Comparison of ENCODE assay signal across 22 cellular contexts in the genomic region with DNA sequence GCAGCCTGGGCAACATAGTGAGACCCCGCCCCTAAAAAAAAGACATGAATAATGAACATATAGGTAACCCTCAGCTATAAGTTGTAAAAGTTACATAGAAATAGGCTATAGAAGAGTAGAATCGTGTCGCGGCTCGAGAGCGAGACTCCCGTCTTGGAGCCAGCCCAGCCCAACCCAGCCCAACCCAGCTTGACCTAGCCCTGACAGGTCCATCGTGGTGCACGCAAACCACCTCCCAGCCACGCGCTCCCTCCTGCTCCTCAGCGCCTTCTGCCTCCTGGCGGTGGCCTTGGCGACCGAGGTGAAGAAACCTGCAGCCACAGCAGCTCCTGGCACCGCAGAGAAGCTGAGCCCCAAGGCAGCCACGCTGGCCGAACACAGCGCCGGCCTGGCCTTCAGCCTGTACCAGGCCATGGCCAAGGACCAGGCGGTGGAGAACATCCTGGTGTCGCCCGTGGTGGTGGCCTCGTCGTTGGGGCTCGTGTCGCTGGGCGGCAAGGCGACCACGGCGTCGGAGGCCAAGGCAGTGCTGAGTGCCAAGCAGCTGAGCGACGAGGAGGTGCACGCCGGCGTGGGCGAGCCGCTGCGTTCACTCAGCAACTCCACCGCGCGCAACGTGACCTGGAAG. TPM values are rescaled to one million over a fixed set of nuclear protein-coding genes. Genes with fewer than 3 reads are reported as not detected.
DNase-seq lines count a peak whose midpoint lies in the region; ATAC-seq, FAIRE-seq and TF ChIP-seq lines count a peak whose summit lies in the region.
"Had no signal": no experiment of that assay in that cellular context is flagged by ENCODE, and none has a peak within 500 bp of the region (broad histone marks: within the 10 kb centered on the region; RNA-seq: fewer than 3 reads in every experiment).

No MANE protein-coding gene starts in this region.

- H3K27me3 ChIP-seq in GM06990 (replicated peaks; ENCODE audit: control insufficient read depth, insufficient read depth, low read length) (no peaks in the 10 kb centered on the region), endodermal cell (ENCODE audit: control insufficient read depth, insufficient read depth, low read length, poor library complexity, severe bottlenecking) (no peaks in the 10 kb centered on the region)
- H3K27me3 ChIP-seq: BLaER1 treated with 17β-estradiol and CSF1 and Interleukin-3, amounts not matched to agents 10 nM and 100 nM had no signal

- H3K9ac ChIP-seq in endodermal cell (ENCODE audit: extremely low read depth, low read length, poor library complexity, severe bottlenecking) (no peak overlapping the region), kidney (ENCODE audit: low read length in 2 of 2) (no peak overlapping the region)
- H3K9ac ChIP-seq: BLaER1 treated with 17β-estradiol and CSF1 and Interleukin-3, amounts not matched to agents 10 nM and 100 nM had no signal

- H3K36me3 Mint-ChIP-seq in endodermal cell (ENCODE audit: low read depth), result peaks cover 3% of the 10 kb centered on the region
- H3K36me3 Mint-ChIP-seq: CD8-positive, alpha-beta memory T cell had no signal

- H3K9me3 Mint-ChIP-seq in endodermal cell, result no peaks in the 10 kb centered on the region
- H3K9me3 Mint-ChIP-seq: CD8-positive, alpha-beta memory T cell; GM23338 had no signal

- no peak for TF ChIP-seq CTCF in GM06990 (IDR thresholded peaks at IDR 0.05; ENCODE audit: insufficient read depth, low read length, poor library complexity, severe bottlenecking)
- no peak for TF ChIP-seq CTCF in HEK293 (tag by site-specific recombination; IDR thresholded peaks at IDR 0.05)
- TF ChIP-seq CTCF in endodermal cell (conservative IDR thresholded peaks at IDR 0.05), result no peak
- TF ChIP-seq CTCF in kidney (IDR thresholded peaks at IDR 0.05; ENCODE audit: borderline replicate concordance, extremely low read depth, insufficient read depth), result no peak

- H3K27ac ChIP-seq in HEK293 (ENCODE audit: extremely low read depth, low read depth, low read length), result no peak overlapping the region
- H3K27ac ChIP-seq in endodermal cell (ENCODE audit: low read depth, low read length), result no peak overlapping the region
- H3K27ac ChIP-seq in kidney (ENCODE audit: low read depth in 2 of 2, low read length in 2 of 2), result no peak overlapping the region
- H3K27ac ChIP-seq: BLaER1 treated with 17β-estradiol and CSF1 and Interleukin-3, amounts not matched to agents 10 nM and 100 nM had no signal

- 96 to 98% methylated on average over 37 to 44 of the region's 44 CpGs for WGBS in endodermal cell (ENCODE audit: insufficient coverage in 1 of 2, insufficient read length in 1 of 2), 2 experiments

- H3K4me3 Mint-ChIP-seq in endodermal cell, result no peak overlapping the region
- H3K4me3 Mint-ChIP-seq: B cell; CD8-positive, alpha-beta memory T cell; GM23338 had no signal

- H3K4me1 Mint-ChIP-seq in endodermal cell, result no peaks in the 10 kb centered on the region
- H3K4me1 Mint-ChIP-seq: CD8-positive, alpha-beta memory T cell; GM23338 had no signal

- H3K27me3 Mint-ChIP-seq in endodermal cell (ENCODE audit: insufficient read depth), result no peaks in the 10 kb centered on the region
- H3K27me3 Mint-ChIP-seq: B cell; CD8-positive, alpha-beta memory T cell had no signal

- H3K4me3 ChIP-seq in GM06990 (replicated peaks; ENCODE audit: low read depth, low read length) (no peak overlapping the region), HEK293 (ENCODE audit: low read depth, low read length) (no peak overlapping the region), endodermal cell (ENCODE audit: low read length) (no peak overlapping the region), kidney (ENCODE audit: low read length in 2 of 2) (no peak overlapping the region)
- H3K4me3 ChIP-seq: BLaER1 treated with 17β-estradiol and CSF1 and Interleukin-3, amounts not matched to agents 10 nM and 100 nM; GM23338; HAP-1; K562 had no signal

- no peaks in the 10 kb centered on the region; the same call in 1 of the 2 replicates for H3K36me3 ChIP-seq in GM06990 (ENCODE audit: control insufficient read depth, insufficient read depth, low read length)
- H3K36me3 ChIP-seq in HEK293 (ENCODE audit: control insufficient read depth in 2 of 2, insufficient read depth in 1 of 2, low read length in 2 of 2), result peaks cover 0 to 11% of the 10 kb centered on the region in 2 experiments; a peak in 1 of 3 replicates
- no peaks in the 10 kb centered on the region for H3K36me3 ChIP-seq in endodermal cell (ENCODE audit: control insufficient read depth, insufficient read depth, low read length)
- H3K36me3 ChIP-seq in kidney (ENCODE audit: control insufficient read depth in 1 of 2, insufficient read depth in 2 of 2, low read length in 2 of 2), result no peaks in the 10 kb centered on the region
- H3K36me3 ChIP-seq: HAP-1 had no signal

- POLR2A ChIA-PET in HEK293 (lab: Yijun Ruan, JAX), result no interaction called here

- no peak for FAIRE-seq in kidney (lab: Jason Lieb, UNC)
- FAIRE-seq: G401.6, GM12892, HTR-8/SVneo, K562 had no signal

- DNase-seq in GM06990 (ENCODE audit: extremely low read depth, insufficient read length) (peak; percentile 5), endodermal cell (peak; percentile 53), kidney (peak; percentile 67), NCI-H446 (lab: John Stamatoyannopoulos, UW) (no peak), SIG-M5 treated with dmso at 0.1 percent for 504 hours (lab: John Stamatoyannopoulos, UW; ENCODE audit: unreplicated experiment) (no peak)
- DNase-seq: CD8-positive, alpha-beta memory T cell; COR-L47; DMS 273 treated with DMSO at 0.1 percent for 48 hours; DMS53; DND-41; EL; IMR-90 had no signal

- no peak overlapping the region for H3K27ac Mint-ChIP-seq in endodermal cell
- H3K27ac Mint-ChIP-seq: B cell; CD8-positive, alpha-beta memory T cell; GM23338 had no signal

- H3K9me3 ChIP-seq in HEK293 (ENCODE audit: control insufficient read depth, insufficient read depth, low read depth, low read length), result no peaks in the 10 kb centered on the region
- no peaks in the 10 kb centered on the region for H3K9me3 ChIP-seq in endodermal cell (ENCODE audit: control insufficient read depth, low read length)
- H3K9me3 ChIP-seq in kidney (ENCODE audit: control insufficient read depth in 1 of 2, low read length in 2 of 2), result no peaks in the 10 kb centered on the region
- H3K9me3 ChIP-seq: HAP-1 had no signal

- intact Hi-C loops in kidney (cut with DNase I), result no loop called here

- CTCF ChIA-PET in HEK293 (lab: Yijun Ruan, JAX), result interaction anchor here (0.6 kb wide), 1 partner anchor 9 kb away, joined by 3 read pairs; no protein-coding TSS in a partner anchor

- H3K4me1 ChIP-seq in HEK293 (ENCODE audit: control insufficient read depth, insufficient read depth, low read length) (peaks cover 2% of the 10 kb centered on the region; the same call in 1 of the 2 replicates), endodermal cell (ENCODE audit: control insufficient read depth, insufficient read depth, low read length) (no peaks in the 10 kb centered on the region), kidney (ENCODE audit: control insufficient read depth in 1 of 2, insufficient read depth in 1 of 2, low read depth in 1 of 2, low read length in 2 of 2) (no peaks in the 10 kb centered on the region)

- ATAC-seq in GM18498 (IDR thresholded peaks at IDR 0.05; ENCODE audit: unreplicated experiment), result no peak
- ATAC-seq: GM23338 had no signal

TF ChIP-seq in HEK293, 187 proteins besides CTCF, POLR2A, EP300 and RAD21:
- TF ChIP-seq ZNF670 (tag by site-specific recombination; IDR thresholded peaks at IDR 0.05; ENCODE audit: low read depth) (no peak), ZNF514 (tag by site-specific recombination; IDR thresholded peaks at IDR 0.05) (no peak), KLF9 (tag by site-specific recombination; IDR thresholded peaks at IDR 0.05; ENCODE audit: low read depth) (no peak), ZNF366 (tag by site-specific recombination; conservative IDR thresholded peaks at IDR 0.05) (no peak)
- TF ChIP-seq, protein P1, sequence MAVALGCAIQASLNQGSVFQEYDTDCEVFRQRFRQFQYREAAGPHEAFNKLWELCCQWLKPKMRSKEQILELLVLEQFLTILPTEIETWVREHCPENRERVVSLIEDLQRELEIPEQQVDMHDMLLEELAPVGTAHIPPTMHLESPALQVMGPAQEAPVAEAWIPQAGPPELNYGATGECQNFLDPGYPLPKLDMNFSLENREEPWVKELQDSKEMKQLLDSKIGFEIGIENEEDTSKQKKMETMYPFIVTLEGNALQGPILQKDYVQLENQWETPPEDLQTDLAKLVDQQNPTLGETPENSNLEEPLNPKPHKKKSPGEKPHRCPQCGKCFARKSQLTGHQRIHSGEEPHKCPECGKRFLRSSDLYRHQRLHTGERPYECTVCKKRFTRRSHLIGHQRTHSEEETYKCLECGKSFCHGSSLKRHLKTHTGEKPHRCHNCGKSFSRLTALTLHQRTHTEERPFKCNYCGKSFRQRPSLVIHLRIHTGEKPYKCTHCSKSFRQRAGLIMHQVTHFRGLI (tag by site-specific recombination; IDR thresholded peaks at IDR 0.05), result peak; percentile 56; the same call in 1 of the 2 replicates
TF ChIP-seq in HEK293: peak in this region for 1.

RNA-seq across cellular contexts. Expression of gene KIF24, which starts 10.8 kb away (rescaled TPM):
- total RNA-seq in endodermal cell (10 to 100 TPM in 1 of 2 donors, 1 to 10 TPM in 1; 7.7 to 10.6 TPM), kidney (2.8 TPM)
- polyA plus RNA-seq in endodermal cell (2013, experiment 1 of 2), result 7.7 TPM
- polyA plus RNA-seq in endodermal cell (2013, experiment 2 of 2), result 8.1 TPM
- polyA plus RNA-seq in kidney (ENCODE audit: insufficient read depth, low read depth, low replicate concordance), result 0.58 TPM
- polyA plus RNA-seq: CD8-positive, alpha-beta memory T cell had no signal

RNA-seq across cellular contexts. Expression of gene NUDT2, which starts 11.1 kb away (rescaled TPM):
- total RNA-seq in endodermal cell (10 to 100 TPM; 20.6 to 29.4 TPM), kidney (12.6 TPM)
- polyA plus RNA-seq in endodermal cell (2013, experiment 1 of 2), result 20.2 TPM
- polyA plus RNA-seq in endodermal cell (2013, experiment 2 of 2), result 21.4 TPM
- 32.1 TPM for polyA plus RNA-seq in kidney (ENCODE audit: insufficient read depth, low read depth, low replicate concordance)

RNA-seq across cellular contexts. Expression of gene MYORG, which starts 58.4 kb away (rescaled TPM):
- total RNA-seq in endodermal cell (10 to 100 TPM; 56.7 to 58.8 TPM), kidney (8.1 TPM)
- polyA plus RNA-seq in endodermal cell (2013, experiment 1 of 2), result 10.2 TPM
- 10.9 TPM for polyA plus RNA-seq in endodermal cell (2013, experiment 2 of 2)
- polyA plus RNA-seq in kidney (ENCODE audit: insufficient read depth, low read depth, low replicate concordance), result 13.5 TPM

Comparison
In these comparisons a context has a peak if more than half of its experiments do, and no peak if none do; other contexts are left out.
1. DNase-seq: peak in GM06990 (single experiment), endodermal cell (single experiment) and kidney (single experiment); none in NCI-H446 (0 of 2) and SIG-M5 treated with dmso at 0.1 percent for 504 hours (single experiment).